20 cellular contexts compared by ENCODE assay signal in the genomic region with DNA sequence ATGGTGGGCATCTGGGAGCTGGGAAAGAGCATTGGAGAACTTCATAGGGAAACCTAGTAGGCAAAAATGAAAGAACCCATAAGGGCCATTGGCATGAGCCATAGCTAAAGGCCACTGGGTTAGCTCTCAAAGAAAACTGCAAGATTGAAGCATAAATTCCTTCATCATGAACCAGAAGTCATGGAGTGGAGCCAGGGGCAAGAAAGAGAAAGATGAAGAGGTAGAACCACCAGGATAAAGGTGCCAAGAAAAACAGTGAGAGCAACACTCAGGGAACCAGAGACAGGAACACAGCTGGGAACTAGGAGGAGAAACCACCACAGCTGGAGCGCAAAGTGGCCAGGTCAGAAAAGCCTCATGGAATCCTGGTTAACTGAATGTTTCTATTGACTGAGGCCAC. TPM values are rescaled to one million over a fixed set of nuclear protein-coding genes. Genes with fewer than 3 reads are reported as not detected.
DNase-seq lines count a peak whose midpoint lies in the region; ATAC-seq, FAIRE-seq and TF ChIP-seq lines count a peak whose summit lies in the region.
"Had no signal": no experiment of that assay in that cellular context is flagged by ENCODE, and none has a peak within 500 bp of the region (broad histone marks: within the 10 kb centered on the region; RNA-seq: fewer than 3 reads in every experiment).

No MANE protein-coding gene starts in this region.

- peaks cover 41% of the 10 kb centered on the region for H3K4me1 ChIP-seq in CD4-positive, alpha-beta memory T cell (ENCODE audit: insufficient read depth, low read length)
- H3K4me1 ChIP-seq in H1 (replicated peaks in 1 of 4; ENCODE audit: control insufficient read depth in 3 of 4, insufficient read depth in 4 of 4, low read length in 3 of 4) (peaks cover 0 to under 1% (median 0%) of the 10 kb centered on the region in 4 experiments; a peak in 4 of 7 replicates), left lung (peaks cover 0 to 16% of the 10 kb centered on the region in 2 donors)
- H3K4me1 ChIP-seq: Peyer's patch had no signal

- CTCF ChIA-PET in CD4-positive, alpha-beta memory T cell (lab: Charles Lee; ENCODE audit: partially characterized antibody): interaction anchor here (0.9 to 4.0 kb wide), 4 partner anchors 10 to 24 kb away, joined by 3 to 30 read pairs (median 5); partner anchors contain the start of gene SGMS1
- CTCF ChIA-PET in H1 (lab: Charles Lee; ENCODE audit: partially characterized antibody): interaction anchor here (0.7 to 2.0 kb wide), 3 partner anchors 13 to 900 kb away, joined by 3 to 7 read pairs (median 5); no protein-coding TSS in a partner anchor

- H4K5ac ChIP-seq in H1 (ENCODE audit: insufficient read length, low read depth, low read length): no peak overlapping the region

- no peak overlapping the region for H2AK5ac ChIP-seq in H1 (ENCODE audit: low read depth, low read length)

- no peak overlapping the region for H3K27ac ChIP-seq in CD4-positive, alpha-beta memory T cell (ENCODE audit: low read depth, low read length)
- H3K27ac ChIP-seq in H1 (ENCODE audit: low read depth, low read length) (no peak overlapping the region), left lung (no peak overlapping the region)
- H3K27ac ChIP-seq: Peyer's patch had no signal

- H3K27ac Mint-ChIP-seq in CD4-positive, alpha-beta memory T cell: peak overlapping the region in 3 of 7 donors; percentile 18 to 49 (median 39)
- H3K27ac Mint-ChIP-seq: activated T-cell treated with anti-CD3 and anti-CD28 coated beads, Interleukin-2, amount 50 U/mL, for 24 hours; CD8-positive, alpha-beta T cell; stimulated activated memory B cell treated with anti-CD40 and anti-IgM and Interleukin-4, amounts not matched to agents 10 μg/mL and 1 μg/mL and 100 μg/mL, for 72 hours; T-helper 1 cell treated with Interleukin-12 subunit alpha and Interleukin-12 subunit beta and Interleukin-4 antibody, amounts not matched to agents 30 μg/mL and 1 μg/mL, for 36 hours had no signal

- H4K20me1 ChIP-seq in H1 (replicated peaks in 1 of 2; ENCODE audit: control insufficient read depth in 1 of 2, insufficient read depth in 2 of 2, low read length in 2 of 2): no peaks in the 10 kb centered on the region

- no peak overlapping the region for H3K18ac ChIP-seq in H1 (ENCODE audit: extremely low read depth, low read length)

- TF ChIP-seq RAD21 in H1 (IDR thresholded peaks at IDR 0.05 in 1 of 2, conservative IDR thresholded peaks at IDR 0.05 in 1 of 2; ENCODE audit: low read depth in 2 of 2, low read length in 2 of 2): no peak

- H2BK15ac ChIP-seq in H1 (ENCODE audit: low read length): 0 out of 2 replicates have a peak overlapping the region, but pooled peaks have one; percentile 61

- no peaks in the 10 kb centered on the region for H3K27me3 Mint-ChIP-seq in CD4-positive, alpha-beta memory T cell
- H3K27me3 Mint-ChIP-seq: stimulated activated memory B cell treated with anti-CD40 and anti-IgM and Interleukin-4, amounts not matched to agents 10 μg/mL and 1 μg/mL and 100 μg/mL, for 72 hours had no signal

- H3K79me2 ChIP-seq in H1 (ENCODE audit: control insufficient read depth in 1 of 2, insufficient read depth in 2 of 2, low read length in 2 of 2): no peaks in the 10 kb centered on the region

- no peak overlapping the region for H3K9ac ChIP-seq in H1 (replicated peaks in 1 of 4; ENCODE audit: extremely low read depth in 1 of 4, low read depth in 3 of 4, low read length in 3 of 4)

- no peaks in the 10 kb centered on the region for H3K23me2 ChIP-seq in H1 (ENCODE audit: low read depth, low read length)

- no peaks in the 10 kb centered on the region for H3K27me3 ChIP-seq in CD4-positive, alpha-beta memory T cell (ENCODE audit: insufficient read depth, low read length)
- no peaks in the 10 kb centered on the region for H3K27me3 ChIP-seq in MG63
- peaks cover 0 to 1% (median 0%) of the 10 kb centered on the region in 4 experiments; a peak in 1 of 7 replicates for H3K27me3 ChIP-seq in H1 (replicated peaks in 1 of 4; ENCODE audit: control insufficient read depth in 3 of 4, extremely low read depth in 1 of 4, insufficient read depth in 3 of 4, low read length in 3 of 4)
- no peaks in the 10 kb centered on the region for H3K27me3 ChIP-seq in left lung
- H3K27me3 ChIP-seq: Peyer's patch had no signal

- peak overlapping the region in 5 of 8 donors; percentile 22 to 50 (median 32) for H3K4me3 Mint-ChIP-seq in CD4-positive, alpha-beta memory T cell
- H3K4me3 Mint-ChIP-seq: activated T-cell treated with anti-CD3 and anti-CD28 coated beads, Interleukin-2, amount 50 U/mL, for 24 hours; CD8-positive, alpha-beta T cell; stimulated activated memory B cell treated with anti-CD40 and anti-IgM and Interleukin-4, amounts not matched to agents 10 μg/mL and 1 μg/mL and 100 μg/mL, for 72 hours; T-helper 1 cell treated with Interleukin-12 subunit alpha and Interleukin-12 subunit beta and Interleukin-4 antibody, amounts not matched to agents 30 μg/mL and 1 μg/mL, for 36 hours had no signal

- no peak overlapping the region for H3K23ac ChIP-seq in H1 (ENCODE audit: insufficient read length)

- H3K14ac ChIP-seq in H1 (ENCODE audit: insufficient read length): no peak overlapping the region

- no peaks in the 10 kb centered on the region for H3K36me3 ChIP-seq in CD4-positive, alpha-beta memory T cell (ENCODE audit: insufficient read depth, low read length)
- no peaks in the 10 kb centered on the region for H3K36me3 ChIP-seq in MG63
- H3K36me3 ChIP-seq in H1 (ENCODE audit: control insufficient read depth in 2 of 4, insufficient read depth in 4 of 4, low read length in 3 of 4): no peaks in the 10 kb centered on the region
- H3K36me3 ChIP-seq in left lung: no peaks in the 10 kb centered on the region
- H3K36me3 ChIP-seq: Peyer's patch had no signal

- H3K4me3 ChIP-seq in CD4-positive, alpha-beta memory T cell (ENCODE audit: low read length in 2 of 2): no peak overlapping the region
- H3K4me3 ChIP-seq in MG63 (no peak overlapping the region), H1 (ENCODE audit: extremely low read depth in 1 of 4, insufficient read depth in 2 of 4, low read depth in 3 of 4, low read length in 4 of 4) (no peak overlapping the region), left lung (no peak overlapping the region)
- H3K4me3 ChIP-seq: Peyer's patch had no signal

- H4K8ac ChIP-seq in H1 (ENCODE audit: extremely low read depth, insufficient read depth, low read length): no peak overlapping the region

- FAIRE-seq in H1 (lab: Jason Lieb, UNC): no peak
- no peak for FAIRE-seq in GM12891 (lab: Jason Lieb, UNC)

- TF ChIP-seq CTCF in H1 (IDR thresholded peaks at IDR 0.05; ENCODE audit: control extremely low read depth in 1 of 3, insufficient read depth in 1 of 3, low read depth in 1 of 3, low read length in 3 of 3) (no peak), left lung (IDR thresholded peaks at IDR 0.05) (no peak)

- POLR2A ChIA-PET in CD4-positive, alpha-beta memory T cell (lab: Charles Lee; ENCODE audit: partially characterized antibody): interaction anchor here (4.4 kb wide), 1 partner anchor 11 kb away, joined by 84 read pairs; the partner anchor contains the start of gene SGMS1
- POLR2A ChIA-PET in H1 (lab: Charles Lee; ENCODE audit: partially characterized antibody): interaction anchor here (3.6 kb wide), 1 partner anchor 10 kb away, joined by 21 read pairs; no protein-coding TSS in a partner anchor

- H3K9me3 Mint-ChIP-seq in CD4-positive, alpha-beta memory T cell: no peaks in the 10 kb centered on the region
- H3K9me3 Mint-ChIP-seq: activated T-cell treated with anti-CD3 and anti-CD28 coated beads, Interleukin-2, amount 50 U/mL, for 24 hours; CD8-positive, alpha-beta T cell; stimulated activated memory B cell treated with anti-CD40 and anti-IgM and Interleukin-4, amounts not matched to agents 10 μg/mL and 1 μg/mL and 100 μg/mL, for 72 hours; T-helper 1 cell treated with Interleukin-12 subunit alpha and Interleukin-12 subunit beta and Interleukin-4 antibody, amounts not matched to agents 30 μg/mL and 1 μg/mL, for 36 hours had no signal

- DNase-seq in CD4-positive, alpha-beta memory T cell: no peak
- DNase-seq in MG63: peak; percentile 81
- no peak for DNase-seq in H1 (ENCODE audit: low read depth in 1 of 2, low spot score in 2 of 2)
- peak; percentile 58 for DNase-seq in non-pigmented ciliary epithelial cell (ENCODE audit: low read depth)
- DNase-seq in activated gamma-delta T cell treated with Interleukin-2 at 50 U/mL for 16 hours: no peak
- no peak for DNase-seq in left lung
- DNase-seq in GM12891 (ENCODE audit: insufficient read length, low spot score): no peak
- no peak for DNase-seq in NCI-H446 (lab: John Stamatoyannopoulos, UW)
- DNase-seq: activated CD4-positive, CD25-positive, alpha-beta regulatory T cell treated with anti-CD3 and anti-CD28 coated beads, Interleukin-2, amount 50 U/mL, for 72 hours; activated T-cell treated with anti-CD3 and anti-CD28 coated beads, Interleukin-2, amount 50 U/mL, for 24 hours; anterior cingulate cortex; CD8-positive, alpha-beta T cell; effector CD4-positive, alpha-beta T cell; glutamatergic neuron; H7; NCI-H1436; NCI-H524; Peyer's patch had no signal

- 93% methylated on average over 1 of the region's 1 CpG; no CpG with 5 or more reads in 1 of the 2 experiments for WGBS in H1 (ENCODE audit: extremely low coverage in 1 of 2, insufficient coverage in 1 of 2, insufficient read length in 1 of 2, insufficient replicate concordance in 2 of 2, low coverage in 1 of 2, low lambda C conversion rate in 2 of 2, missing lambda C conversion rate in 1 of 2), 2 experiments

- intact Hi-C loops in CD4-positive, alpha-beta memory T cell (cut with micrococcal nuclease): no loop called here
- intact Hi-C loops in left lung (cut with DNase I): no loop called here

- no peaks in the 10 kb centered on the region for H3K36me3 Mint-ChIP-seq in CD4-positive, alpha-beta memory T cell
- H3K36me3 Mint-ChIP-seq: CD8-positive, alpha-beta T cell had no signal

- no peak overlapping the region for H2BK120ac ChIP-seq in H1 (replicated peaks; ENCODE audit: low read depth, low read length)

- no peaks in the 10 kb centered on the region for H3K9me3 ChIP-seq in CD4-positive, alpha-beta memory T cell (ENCODE audit: control insufficient read depth in 1 of 2, low read length in 2 of 2)
- H3K9me3 ChIP-seq in MG63 (no peaks in the 10 kb centered on the region), H1 (ENCODE audit: insufficient read depth in 2 of 2, low read depth in 1 of 2, low read length in 1 of 2) (no peaks in the 10 kb centered on the region), left lung (no peaks in the 10 kb centered on the region)
- H3K9me3 ChIP-seq: Peyer's patch had no signal

- H2BK5ac ChIP-seq in H1 (ENCODE audit: low read depth, low read length): no peak overlapping the region

- H2BK20ac ChIP-seq in H1 (ENCODE audit: low read length): 0 out of 2 replicates have a peak overlapping the region, but pooled peaks have one; percentile 35

- no peak overlapping the region for H3K4ac ChIP-seq in H1 (replicated peaks; ENCODE audit: insufficient read length, low read depth, low read length)

- no peaks in the 10 kb centered on the region for H3K79me1 ChIP-seq in H1 (ENCODE audit: low read depth, low read length)

- H3K4me1 Mint-ChIP-seq in CD4-positive, alpha-beta memory T cell: peaks cover 25 to 49% (median 35%) of the 10 kb centered on the region in 4 donors

- no peak overlapping the region for H3K56ac ChIP-seq in H1 (replicated peaks; ENCODE audit: insufficient read length, low read depth, low read length)

- no peak for TF ChIP-seq EP300 in H1 (IDR thresholded peaks at IDR 0.05; ENCODE audit: borderline replicate concordance in 1 of 2, low read depth in 2 of 2, low read length in 2 of 2)

- no peak for TF ChIP-seq POLR2A in H1 (IDR thresholded peaks at IDR 0.05; ENCODE audit: control extremely low read depth in 1 of 2, low read depth in 2 of 2, low read length in 2 of 2)
- no peak for TF ChIP-seq POLR2A in GM12891 (IDR thresholded peaks at IDR 0.05; ENCODE audit: low read depth, low read length)

- no peak overlapping the region for H4K91ac ChIP-seq in H1 (replicated peaks; ENCODE audit: insufficient read length, low read length)

- ATAC-seq in left lung: no peak
- ATAC-seq: CD8-positive, alpha-beta T cell; stimulated activated memory B cell treated with anti-CD40 and anti-IgM and Interleukin-4, amounts not matched to agents 10 μg/mL and 1 μg/mL and 100 μg/mL, for 72 hours had no signal

- no peak overlapping the region for H2BK12ac ChIP-seq in H1 (ENCODE audit: low read depth, low read length)

- H2AFZ ChIP-seq in H1 (ENCODE audit: low read length): no peak overlapping the region

- no peak overlapping the region for H3K4me2 ChIP-seq in H1 (ENCODE audit: insufficient read depth in 1 of 2, low read depth in 2 of 2, low read length in 2 of 2)

RNA-seq across cellular contexts. Expression of gene SGMS1, which starts 11.5 kb away (rescaled TPM):
- total RNA-seq in CD4-positive, alpha-beta memory T cell: 10 to 100 TPM; 28.8 to 33.0 TPM
- 10 to 100 TPM in 1 of 2 donors, 1 to 10 TPM in 1; 10.0 to 11.7 TPM for polyA plus RNA-seq in CD4-positive, alpha-beta memory T cell
- total RNA-seq in MG63 (2014; rRNA removed; shearing (Covaris generic); ENCODE audit: low replicate concordance): 9.2 and 19.7 TPM in 2 replicates
- total RNA-seq in H1 (2021; fragmentation: NEBNext Ultra II Directional; extraction: Animal tissue kit (Norgen Biotek cat#: 25700)): 12.7 and 15.6 TPM in 2 replicates
- 4.8 and 6.0 TPM in 2 replicates for polyA plus RNA-seq in H1 (2011; rRNA removed)
- 6.7 TPM for polyA plus RNA-seq in H1 (2011; cell fraction: cytosol; rRNA removed)
- 12.3 TPM for polyA plus RNA-seq in H1 (2011; cell fraction: nucleus; rRNA removed)
- polyA plus RNA-seq in H1 (2012, experiment 1 of 2): 9.0 to 10.5 TPM (median 10.5 TPM) in 4 replicates
- polyA plus RNA-seq in H1 (2012, experiment 2 of 2): 1.3 TPM
- 8.1 TPM for polyA plus RNA-seq in H1 (2013, experiment 1 of 2)
- 8.7 TPM for polyA plus RNA-seq in H1 (2013, experiment 2 of 2)
- polyA minus RNA-seq in H1 (2011; rRNA and poly(A)+ RNA removed): 14.5 and 14.8 TPM in 2 replicates
- polyA minus RNA-seq in H1 (2011; cell fraction: cytosol; rRNA and poly(A)+ RNA removed): 14.5 TPM
- 58.9 TPM for polyA minus RNA-seq in H1 (2011; cell fraction: nucleus; rRNA and poly(A)+ RNA removed)
- 10 to 100 TPM; 47.0 to 54.0 TPM for total RNA-seq in left lung
- polyA plus RNA-seq in GM12891 (2012; ENCODE audit: low read depth, missing spikeins): 3.8 TPM

Comparison
In these comparisons a context has a peak if more than half of its experiments do, and no peak if none do; other contexts are left out.
1. DNase-seq: peak in MG63 (single experiment) and non-pigmented ciliary epithelial cell (single experiment); none in CD4-positive, alpha-beta memory T cell (0 of 5), H1 (0 of 2), activated gamma-delta T cell treated with Interleukin-2 at 50 U/mL for 16 hours (single experiment), left lung (0 of 2), GM12891 (single experiment) and NCI-H446 (0 of 2).